8 cellular contexts compared by ENCODE assay signal in genomic region chr4:94995684-94996394, GRCh38.
DNase-seq lines count a peak whose midpoint lies in the region; ATAC-seq and TF ChIP-seq lines count a peak whose summit lies in the region.

No MANE protein-coding gene starts in this region.

- H3K36me3 ChIP-seq in Panc1 (ENCODE audit: control insufficient read depth, insufficient read depth, low read length) (no peaks in the 10 kb centered on the region), left ventricle myocardium inferior (no peaks in the 10 kb centered on the region), stomach (no peaks in the 10 kb centered on the region)

- POLR2A ChIA-PET in Panc1 (lab: Charles Lee): no interaction called here

- no peak for TF ChIP-seq EP300 in stomach (IDR thresholded peaks at IDR 0.05)

- TF ChIP-seq CTCF in Panc1 (IDR thresholded peaks at IDR 0.05): no peak
- TF ChIP-seq CTCF in left ventricle myocardium inferior (IDR thresholded peaks at IDR 0.05; ENCODE audit: borderline replicate concordance): no peak
- no peak for TF ChIP-seq CTCF in stomach (IDR thresholded peaks at IDR 0.05)

- ATAC-seq in GM18907 (IDR thresholded peaks at IDR 0.05; ENCODE audit: unreplicated experiment) (peak; percentile 75), Panc1 (peak; percentile 48; the same call in 1 of the 2 replicates), HG03469 (IDR thresholded peaks at IDR 0.05; ENCODE audit: unreplicated experiment) (no peak), GM21360 (IDR thresholded peaks at IDR 0.05; ENCODE audit: unreplicated experiment) (no peak)

- no peak for TF ChIP-seq POLR2A in stomach (IDR thresholded peaks at IDR 0.05)

- DNase-seq in Panc1 (ENCODE audit: low read depth, low spot score): no peak
- no peak for DNase-seq in left ventricle myocardium inferior
- peak; percentile 72 for DNase-seq in retina
- no peak for DNase-seq in SKM-1 (lab: John Stamatoyannopoulos, UW; ENCODE audit: unreplicated experiment)
- DNase-seq in stomach: no peak

- H3K27ac ChIP-seq in Panc1 (ENCODE audit: low read length) (no peak overlapping the region), left ventricle myocardium inferior (replicated peaks) (peak overlapping the region; percentile 68), stomach (peak overlapping the region in 2 of 5 donors; percentile 2 to 46)

- no TSS peak for BruUV-seq in Panc1 (replicated peaks; lab: Mats Ljungman, UMichigan)

- CTCF ChIA-PET in Panc1 (lab: Charles Lee): no interaction called here

- WGBS in stomach, 5 donors: 6 to 20% (median 11%) methylated on average over 10 of the region's 10 CpGs

- H3K4me3 ChIP-seq in Panc1 (ENCODE audit: low read depth in 2 of 2, low read length in 2 of 2) (peak overlapping the region in 1 of 2 experiments; percentile 16; a peak in 1 of 4 replicates), left ventricle myocardium inferior (peak overlapping the region; percentile 48), stomach (peak overlapping the region in 2 of 4 donors; percentile 18 to 21)

- no peaks in the 10 kb centered on the region for H3K9me3 ChIP-seq in Panc1 (ENCODE audit: control insufficient read depth, insufficient read depth, low read depth, low read length)
- no peaks in the 10 kb centered on the region for H3K9me3 ChIP-seq in left ventricle myocardium inferior (replicated peaks)
- no peaks in the 10 kb centered on the region for H3K9me3 ChIP-seq in stomach

- in situ Hi-C loops in Panc1 (cut with HindIII; ENCODE audit: low pct_unique_long_range_greater_than_20kb, low sequenced_read_pairs): no loop called here

- H3K27me3 ChIP-seq in Panc1 (ENCODE audit: control insufficient read depth, insufficient read depth, low read length): no peaks in the 10 kb centered on the region
- no peaks in the 10 kb centered on the region for H3K27me3 ChIP-seq in left ventricle myocardium inferior (ENCODE audit: low read depth)
- H3K27me3 ChIP-seq in stomach: no peaks in the 10 kb centered on the region

- intact Hi-C loops in Panc1 (cut with micrococcal nuclease; ENCODE audit: unreplicated experiment): no loop called here
- intact Hi-C loops in left ventricle myocardium inferior (cut with micrococcal nuclease): no loop called here
- intact Hi-C loops in stomach (cut with DNase I; ENCODE audit: low total_unique reads): no loop called here

- H3K4me1 ChIP-seq in Panc1 (ENCODE audit: control insufficient read depth, insufficient read depth, low read length): no peaks in the 10 kb centered on the region
- peaks cover 4% of the 10 kb centered on the region for H3K4me1 ChIP-seq in left ventricle myocardium inferior
- H3K4me1 ChIP-seq in stomach: peaks cover 0 to 13% (median 7%) of the 10 kb centered on the region in 4 donors

Comparison
In these comparisons a context has a peak if more than half of its experiments do, and no peak if none do; other contexts are left out.
1. ATAC-seq: peak in GM18907 (single experiment) and Panc1 (single experiment); none in HG03469 (single experiment) and GM21360 (single experiment).